Comparison of ENCODE assay signal across 1 cellular context in genomic region chr9:128626181-128626580, GRCh38.
TF ChIP-seq lines count a peak whose summit lies in the region.

No MANE protein-coding gene starts in this region.

TF ChIP-seq in endothelial cell of umbilical vein, 7 proteins besides CTCF, POLR2A, EP300 and RAD21:
- TF ChIP-seq GATA2 (IDR thresholded peaks at IDR 0.05; ENCODE audit: insufficient read depth, insufficient read length, low read depth, low read length) (no peak), JUN (IDR thresholded peaks at IDR 0.05; ENCODE audit: borderline replicate concordance, insufficient read depth, insufficient read length, low read depth) (no peak), MAX (IDR thresholded peaks at IDR 0.05; ENCODE audit: insufficient read depth, insufficient read length) (no peak), EZH2 (IDR thresholded peaks at IDR 0.05; ENCODE audit: borderline replicate concordance, low read depth, low read length, severe bottlenecking) (no peak), FOS (IDR thresholded peaks at IDR 0.05; ENCODE audit: borderline replicate concordance, insufficient read depth, low read length) (no peak), POLR2AphosphoS5 (IDR thresholded peaks at IDR 0.05; ENCODE audit: insufficient read depth, low read depth, low read length) (no peak)
